ENCODE assay signal across 27 cellular contexts in genomic region chr1:1507305-1507704, GRCh38. TPM values are rescaled to one million over a fixed set of nuclear protein-coding genes. Genes with fewer than 3 reads are reported as not detected.
"Had no signal": no experiment of that assay in that cellular context is flagged by ENCODE, and none has a peak within 500 bp of the region (broad histone marks: within the 10 kb centered on the region; RNA-seq: fewer than 3 reads in every experiment).

No MANE protein-coding gene starts in this region.

- H3K27ac Mint-ChIP-seq: activated CD4-positive, alpha-beta memory T cell treated with anti-CD3 and anti-CD28 coated beads, Interleukin-2, amount 10 ng/mL, durations not matched to agents 7 days and 5 days; activated CD4-positive, alpha-beta T cell treated with anti-CD3 and anti-CD28 coated beads for 36 hours; activated naive CD4-positive, alpha-beta T cell treated with anti-CD3 and anti-CD28 coated beads, Interleukin-2, amount 50 U/mL, for 72 hours; activated naive CD8-positive, alpha-beta T cell treated with anti-CD3 and anti-CD28 coated beads, Interleukin-2, amount 50 U/mL, for 24 hours; activated T-cell treated with anti-CD3 and anti-CD28 coated beads, Interleukin-2, amount 50 U/mL, for 72 hours; T-helper 1 cell treated with Interleukin-12 subunit alpha and Interleukin-12 subunit beta and Interleukin-4 antibody, amounts not matched to agents 30 μg/mL and 1 μg/mL, for 36 hours had no signal

- H3K27me3 Mint-ChIP-seq: activated CD4-positive, alpha-beta memory T cell treated with anti-CD3 and anti-CD28 coated beads, Interleukin-2, amount 10 ng/mL, durations not matched to agents 7 days and 5 days; activated CD4-positive, alpha-beta T cell treated with anti-CD3 and anti-CD28 coated beads for 36 hours; activated naive CD8-positive, alpha-beta T cell treated with anti-CD3 and anti-CD28 coated beads, Interleukin-2, amount 50 U/mL, for 24 hours had no signal

- H3K4me3 Mint-ChIP-seq: activated CD4-positive, alpha-beta memory T cell treated with anti-CD3 and anti-CD28 coated beads, Interleukin-2, amount 10 ng/mL, durations not matched to agents 7 days and 5 days; activated CD4-positive, alpha-beta T cell treated with anti-CD3 and anti-CD28 coated beads for 36 hours; activated naive CD8-positive, alpha-beta T cell treated with anti-CD3 and anti-CD28 coated beads, Interleukin-2, amount 50 U/mL, for 24 hours; activated T-cell treated with anti-CD3 and anti-CD28 coated beads, Interleukin-2, amount 50 U/mL, for 72 hours; T-helper 1 cell treated with Interleukin-12 subunit alpha and Interleukin-12 subunit beta and Interleukin-4 antibody, amounts not matched to agents 30 μg/mL and 1 μg/mL, for 36 hours had no signal

- H3K27me3 ChIP-seq: ascending aorta, brain microvascular endothelial cell, SJSA1 had no signal

- ATAC-seq: activated CD4-positive, alpha-beta T cell treated with anti-CD3 and anti-CD28 coated beads for 36 hours; activated naive CD4-positive, alpha-beta T cell treated with anti-CD3 and anti-CD28 coated beads, Interleukin-2, amount 50 U/mL, for 72 hours; activated naive CD8-positive, alpha-beta T cell treated with anti-CD3 and anti-CD28 coated beads, Interleukin-2, amount 50 U/mL, for 24 hours; activated T-cell treated with anti-CD3 and anti-CD28 coated beads, Interleukin-2, amount 50 U/mL, for 72 hours; PC-3; SK-N-SH treated with all-trans-retinoic acid at 6 μM for 48 hours had no signal

- H3K27ac ChIP-seq: ascending aorta, brain microvascular endothelial cell, SJSA1 had no signal

- H3K9me3 ChIP-seq: ascending aorta, SJSA1 had no signal

- H3K4me3 ChIP-seq: ascending aorta, SJSA1 had no signal

- H3K36me3 ChIP-seq: ascending aorta, brain microvascular endothelial cell had no signal

- H3K9me3 Mint-ChIP-seq: activated CD4-positive, alpha-beta memory T cell treated with anti-CD3 and anti-CD28 coated beads, Interleukin-2, amount 10 ng/mL, durations not matched to agents 7 days and 5 days; activated naive CD4-positive, alpha-beta T cell treated with anti-CD3 and anti-CD28 coated beads, Interleukin-2, amount 50 U/mL, for 72 hours; activated naive CD8-positive, alpha-beta T cell treated with anti-CD3 and anti-CD28 coated beads, Interleukin-2, amount 50 U/mL, for 24 hours; activated T-cell treated with anti-CD3 and anti-CD28 coated beads, Interleukin-2, amount 50 U/mL, for 72 hours; T-helper 1 cell treated with Interleukin-12 subunit alpha and Interleukin-12 subunit beta and Interleukin-4 antibody, amounts not matched to agents 30 μg/mL and 1 μg/mL, for 36 hours had no signal

- DNase-seq: activated CD4-positive, alpha-beta memory T cell treated with anti-CD3 and anti-CD28 coated beads, Interleukin-2, amount 10 ng/mL, durations not matched to agents 7 days and 5 days; activated CD4-positive, alpha-beta T cell treated with anti-CD3 and anti-CD28 coated beads for 36 hours; activated CD4-positive, alpha-beta T cell treated with anti-CD3 and anti-CD28 coated beads, Interleukin-2, amount 50 U/mL, for 1 hour; activated CD4-positive, CD25-positive, alpha-beta regulatory T cell; activated naive CD8-positive, alpha-beta T cell treated with anti-CD3 and anti-CD28 coated beads, Interleukin-2, amount 50 U/mL, for 24 hours; activated T-cell treated with anti-CD3 and anti-CD28 coated beads for 4 hours; activated T-cell treated with anti-CD3 and anti-CD28 coated beads, Interleukin-2, amount 50 U/mL, for 72 hours; amniotic stem cell; brain microvascular endothelial cell; Karpas-422; MM.1S; NCI-H1105; NCI-H1436; NCI-H1694 treated with DMSO at 0.1 percent for 48 hours; NCI-H2029 treated with DMSO at 0.1 percent for 48 hours; NCI-H510A treated with DMSO at 0.1 percent for 48 hours; NCI-H69; NK-92 treated with Interleukin-12 subunit alpha and Interleukin-12 subunit beta, amount 100 ng/mL, for 24 hours; PC-3; SHP77; T-helper 9 cell had no signal

RNA-seq across cellular contexts. Expression of gene TMEM240, which starts 33.1 kb away (rescaled TPM):
- total RNA-seq: ascending aorta had no signal

RNA-seq across cellular contexts. Expression of gene ATAD3C, which starts 57.8 kb away (rescaled TPM):
- total RNA-seq: ascending aorta, cerebellum, SJSA1 had no signal
